ENCODE assay signal across 15 cellular contexts in genomic region chr13:99316657-99317244, GRCh38. TPM values are rescaled to one million over a fixed set of nuclear protein-coding genes. Genes with fewer than 3 reads are reported as not detected.
DNase-seq lines count a peak whose midpoint lies in the region; ATAC-seq and TF ChIP-seq lines count a peak whose summit lies in the region.
"Had no signal": no experiment of that assay in that cellular context is flagged by ENCODE, and none has a peak within 500 bp of the region (broad histone marks: within the 10 kb centered on the region; RNA-seq: fewer than 3 reads in every experiment).

No MANE protein-coding gene starts in this region.

- TF ChIP-seq POLR2A in HCT116 (IDR thresholded peaks at IDR 0.05; ENCODE audit: borderline replicate concordance, extremely low read depth, insufficient read depth, insufficient read length): no peak

- ATAC-seq in HCT116: no peak
- no peak for ATAC-seq in HG02588 (IDR thresholded peaks at IDR 0.05; ENCODE audit: unreplicated experiment)

- peaks cover 10% of the 10 kb centered on the region for H3F3A ChIP-seq in OCI-LY1 (ENCODE audit: insufficient read depth, low read length)

- H3K79me2 ChIP-seq in HCT116 (ENCODE audit: insufficient read depth, low read length): peaks cover 22% of the 10 kb centered on the region
- no peaks in the 10 kb centered on the region for H3K79me2 ChIP-seq in OCI-LY1 (ENCODE audit: insufficient read depth, low read length)

- H3K9me3 ChIP-seq in HCT116 (ENCODE audit: control insufficient read depth in 1 of 2, insufficient read depth in 1 of 2, low read depth in 1 of 2, low read length in 2 of 2) (no peaks in the 10 kb centered on the region), OCI-LY1 (ENCODE audit: low read length) (no peaks in the 10 kb centered on the region)

- no peaks in the 10 kb centered on the region for H4K20me1 ChIP-seq in HCT116 (ENCODE audit: insufficient read depth)
- no peaks in the 10 kb centered on the region for H4K20me1 ChIP-seq in OCI-LY1 (ENCODE audit: insufficient read depth, low read length)

- H3K9me2 ChIP-seq in HCT116 (ENCODE audit: insufficient read depth) (no peaks in the 10 kb centered on the region), OCI-LY1 (ENCODE audit: low read depth, low read length) (no peaks in the 10 kb centered on the region)

- H3K9ac ChIP-seq in HCT116 (ENCODE audit: low read length) (peak overlapping the region; percentile 43), OCI-LY1 (ENCODE audit: low read length) (peak overlapping the region; percentile 27; the same call in 1 of the 2 replicates)
- H3K9ac ChIP-seq: GM23248, KMS-11 had no signal

- RAD21 ChIA-PET in HCT116 (lab: Charles Lee; ENCODE audit: low non-redundant PET in 1 of 2, low total read pairs in 2 of 2, uncharacterized antibody in 2 of 2, unreplicated experiment in 2 of 2): no interaction called here

- in situ Hi-C loops in ACHN (cut with HindIII; ENCODE audit: low pct_ligation_motif_present, low pct_unique_long_range_greater_than_20kb, low sequenced_read_pairs): no loop called here

- intact Hi-C loops in HCT116 (cut with micrococcal nuclease): no loop called here

- BruUV-seq in HCT116 (replicated peaks; lab: Mats Ljungman, UMichigan): no TSS peak

- CTCF ChIA-PET in HCT116 (lab: Charles Lee): interaction anchor here (1.7 kb wide), 1 partner anchor 47 kb away, joined by 4 read pairs; no protein-coding TSS in a partner anchor

- POLR2A ChIA-PET in HCT116 (lab: Charles Lee): no interaction called here

- TF ChIP-seq CTCF in HCT116 (IDR thresholded peaks at IDR 0.05 in 2 of 3, conservative IDR thresholded peaks at IDR 0.05 in 1 of 3; ENCODE audit: borderline replicate concordance in 1 of 3, insufficient read depth in 1 of 3, low read depth in 2 of 3, low read length in 2 of 3) (no peak), OCI-LY1 (IDR thresholded peaks at IDR 0.05; ENCODE audit: low read length) (no peak)

- H3K27ac ChIP-seq in HCT116 (ENCODE audit: low read depth, low read length): peak overlapping the region; percentile 56; the same call in 1 of the 2 replicates
- peak overlapping the region; percentile 96 for H3K27ac ChIP-seq in OCI-LY1 (ENCODE audit: low read depth, low read length, poor library complexity, severe bottlenecking)
- H3K27ac ChIP-seq: 22Rv1, cardiac muscle cell, GM23248, KMS-11 had no signal

- TF ChIP-seq RAD21 in HCT116 (IDR thresholded peaks at IDR 0.05; ENCODE audit: low read depth): no peak

- H3K4me3 ChIP-seq in HCT116 (replicated peaks in 1 of 2; ENCODE audit: low read depth in 1 of 2, low read length in 2 of 2): no peak overlapping the region
- H3K4me3 ChIP-seq in OCI-LY1 (ENCODE audit: low read depth, low read length, poor library complexity, severe bottlenecking): no peak overlapping the region
- H3K4me3 ChIP-seq: cardiac muscle cell, GM23248 had no signal

- no peak overlapping the region for H2AFZ ChIP-seq in HCT116 (ENCODE audit: low read depth, low read length, poor library complexity, severe bottlenecking)
- H2AFZ ChIP-seq in OCI-LY1 (ENCODE audit: low read length): no peak overlapping the region
- H2AFZ ChIP-seq: GM23248 had no signal

- peaks cover 85 to 99% of the 10 kb centered on the region in 2 experiments for H3K4me1 ChIP-seq in HCT116 (ENCODE audit: control insufficient read depth in 1 of 2, insufficient read depth in 2 of 2, low read length in 2 of 2)
- H3K4me1 ChIP-seq in OCI-LY1 (ENCODE audit: insufficient read depth, low read length, severe bottlenecking): peaks cover 86% of the 10 kb centered on the region

- peak overlapping the region; percentile 68 for H3K4me2 ChIP-seq in HCT116 (ENCODE audit: low read length)
- peak overlapping the region; percentile 3; the same call in 1 of the 2 replicates for H3K4me2 ChIP-seq in OCI-LY1 (ENCODE audit: low read length)
- H3K4me2 ChIP-seq: KMS-11 had no signal

- H3K27me3 ChIP-seq in HCT116 (ENCODE audit: insufficient read depth, low read length): no peaks in the 10 kb centered on the region
- no peaks in the 10 kb centered on the region for H3K27me3 ChIP-seq in OCI-LY1 (ENCODE audit: insufficient read depth, low read length)
- H3K27me3 ChIP-seq: cardiac muscle cell had no signal

- no peaks in the 10 kb centered on the region for H3K36me3 ChIP-seq in HCT116 (ENCODE audit: control insufficient read depth in 1 of 2, insufficient read depth in 2 of 2, low read length in 2 of 2)
- 0 out of 2 replicates have a peak, but pooled peaks cover 4% of the 10 kb centered on the region for H3K36me3 ChIP-seq in OCI-LY1 (ENCODE audit: insufficient read depth, low read length)
- H3K36me3 ChIP-seq: cardiac muscle cell had no signal

- DNase-seq in DMS153 (lab: John Stamatoyannopoulos, UW): peak; percentile 44
- no peak for DNase-seq in DMS153 treated with DMSO at 0.1 percent for 48 hours (lab: John Stamatoyannopoulos, UW; ENCODE audit: unreplicated experiment)
- DNase-seq in HCT116 (ENCODE audit: low read depth, low spot score): no peak
- peak; percentile 44 for DNase-seq in iris pigment epithelial cell (ENCODE audit: low read depth)
- no peak for DNase-seq in ACHN
- DNase-seq in cortex of kidney (lab: John Stamatoyannopoulos, UW): no peak
- DNase-seq: activated CD8-positive, alpha-beta memory T cell treated with anti-CD3 and anti-CD28 coated beads, Interleukin-2, amount 50 U/mL, for 4 hours; GM23248; stimulated activated naive CD4-positive, alpha-beta T cell had no signal

TF ChIP-seq in HCT116, 20 proteins besides CTCF, POLR2A, EP300 and RAD21:
- TF ChIP-seq YY1 (IDR thresholded peaks at IDR 0.05; ENCODE audit: extremely low read depth, insufficient replicate concordance, low read depth, low read length) (no peak), TCF7L2 (IDR thresholded peaks at IDR 0.05; ENCODE audit: borderline replicate concordance, extremely low read depth, insufficient read depth, insufficient read length) (no peak), EZH2phosphoT487 (IDR thresholded peaks at IDR 0.05; ENCODE audit: borderline replicate concordance) (no peak)

RNA-seq across cellular contexts. Expression of gene GPR183, which starts 9.6 kb away (rescaled TPM):
- total RNA-seq in HCT116 (2021; ENCODE audit: unreplicated experiment): 0.30 TPM
- 0.13 and 0.19 TPM in 2 replicates for polyA plus RNA-seq in HCT116 (2012)
- total RNA-seq: GM23248 had no signal

RNA-seq across cellular contexts. Expression of gene GPR18, which starts 58.6 kb away (rescaled TPM):
- total RNA-seq in HCT116 (2021; ENCODE audit: unreplicated experiment): not detected
- polyA plus RNA-seq in HCT116 (2012): 0.05 and 0.09 TPM in 2 replicates
- total RNA-seq: cardiac muscle cell, Daoy, GM23248 had no signal

Comparison
In these comparisons a context has a peak if more than half of its experiments do, and no peak if none do; other contexts are left out.
1. DNase-seq: peak in DMS153 (single experiment) and iris pigment epithelial cell (single experiment); none in DMS153 treated with DMSO at 0.1 percent for 48 hours (single experiment), HCT116 (single experiment), ACHN (single experiment) and cortex of kidney (single experiment).